Comparison of ENCODE assay signal across 37 cellular contexts in genomic region chr4:103936653-103937145, GRCh38.
"Had no signal": no experiment of that assay in that cellular context is flagged by ENCODE, and none has a peak within 500 bp of the region (broad histone marks: within the 10 kb centered on the region; RNA-seq: fewer than 3 reads in every experiment).

No MANE protein-coding gene starts in this region.

- H3K27ac ChIP-seq: adrenal gland, body of pancreas, brain microvascular endothelial cell, breast epithelium, VCaP had no signal

- H3K27me3 ChIP-seq: adrenal gland, body of pancreas, brain microvascular endothelial cell, breast epithelium had no signal

- H3K4me3 Mint-ChIP-seq: activated B cell treated with CpG ODN at 0.5 μM for 24 hours; activated CD4-positive, alpha-beta memory T cell treated with anti-CD3 and anti-CD28 coated beads for 36 hours; activated CD4-positive, alpha-beta T cell treated with anti-CD3 and anti-CD28 coated beads, Interleukin-2, amount 10 ng/mL, durations not matched to agents 24 days and 14 days; activated CD8-positive, alpha-beta T cell treated with anti-CD3 and anti-CD28 coated beads for 36 hours; activated naive CD4-positive, alpha-beta T cell treated with anti-CD3 and anti-CD28 coated beads for 36 hours; activated naive CD8-positive, alpha-beta T cell treated with anti-CD3 and anti-CD28 coated beads for 36 hours; activated T-cell treated with anti-CD3 and anti-CD28 coated beads, Interleukin-2, amount 50 U/mL, for 4 hours; activated T-cell treated with anti-CD3 and anti-CD28 coated beads, Interleukin-2, amount 50 U/mL, for 72 hours; activated T-helper 1 cell treated with anti-CD3 and anti-CD28 coated beads, Interleukin-12 subunit alpha, Interleukin-12 subunit beta, Interleukin-2, Interleukin-4 antibody, amounts not matched to agents 30 ng/mL and 10 ng/mL and 1 ng/mL, durations not matched to agents 14 hours and 24 hours and 36 hours; activated T-helper 17 cell treated with anti-CD3 and anti-CD28 coated beads, Interleukin-2, amount 50 U/mL, for 72 hours; T-helper 1 cell treated with Interleukin-12 subunit alpha and Interleukin-12 subunit beta and Interleukin-4 antibody, amounts not matched to agents 30 μg/mL and 1 μg/mL, for 36 hours; T-helper 2 cell treated with Interferon-gamma antibody and Interleukin-4, amounts not matched to agents 5 μg/mL and 100 μg/mL, for 36 hours had no signal

- ATAC-seq: activated CD8-positive, alpha-beta T cell treated with anti-CD3 and anti-CD28 coated beads for 36 hours; activated naive CD4-positive, alpha-beta T cell treated with anti-CD3 and anti-CD28 coated beads, Interleukin-2, amount 50 U/mL, for 72 hours; activated T-cell treated with anti-CD3 and anti-CD28 coated beads, Interleukin-2, amount 50 U/mL, for 4 hours; activated T-cell treated with anti-CD3 and anti-CD28 coated beads, Interleukin-2, amount 50 U/mL, for 72 hours; activated T-helper 17 cell treated with anti-CD3 and anti-CD28 coated beads, Interleukin-2, amount 50 U/mL, for 72 hours; body of pancreas had no signal

- FAIRE-seq: astrocyte, TTC549 had no signal

- H3K4me1 ChIP-seq: adrenal gland, body of pancreas, breast epithelium had no signal

- H3K27me3 Mint-ChIP-seq: activated B cell treated with CpG ODN at 0.5 μM for 24 hours; activated CD4-positive, alpha-beta memory T cell treated with anti-CD3 and anti-CD28 coated beads for 36 hours; activated CD4-positive, alpha-beta T cell treated with anti-CD3 and anti-CD28 coated beads, Interleukin-2, amount 10 ng/mL, durations not matched to agents 24 days and 14 days; activated CD8-positive, alpha-beta T cell treated with anti-CD3 and anti-CD28 coated beads for 36 hours; activated naive CD8-positive, alpha-beta T cell treated with anti-CD3 and anti-CD28 coated beads for 36 hours; activated T-helper 17 cell treated with anti-CD3 and anti-CD28 coated beads, Interleukin-2, amount 50 U/mL, for 72 hours had no signal

- H3K4me1 Mint-ChIP-seq: activated B cell treated with CpG ODN at 0.5 μM for 24 hours; activated CD4-positive, alpha-beta T cell treated with anti-CD3 and anti-CD28 coated beads, Interleukin-2, amount 10 ng/mL, durations not matched to agents 24 days and 14 days; activated naive CD8-positive, alpha-beta T cell treated with anti-CD3 and anti-CD28 coated beads for 36 hours; activated T-helper 17 cell treated with anti-CD3 and anti-CD28 coated beads, Interleukin-2, amount 50 U/mL, for 72 hours had no signal

- H3K27ac Mint-ChIP-seq: activated B cell treated with CpG ODN at 0.5 μM for 24 hours; activated CD4-positive, alpha-beta memory T cell treated with anti-CD3 and anti-CD28 coated beads for 36 hours; activated CD4-positive, alpha-beta T cell treated with anti-CD3 and anti-CD28 coated beads, Interleukin-2, amount 10 ng/mL, durations not matched to agents 24 days and 14 days; activated CD8-positive, alpha-beta T cell treated with anti-CD3 and anti-CD28 coated beads for 36 hours; activated naive CD4-positive, alpha-beta T cell treated with anti-CD3 and anti-CD28 coated beads for 36 hours; activated naive CD4-positive, alpha-beta T cell treated with anti-CD3 and anti-CD28 coated beads, Interleukin-2, amount 50 U/mL, for 72 hours; activated naive CD8-positive, alpha-beta T cell treated with anti-CD3 and anti-CD28 coated beads for 36 hours; activated T-cell treated with anti-CD3 and anti-CD28 coated beads, Interleukin-2, amount 50 U/mL, for 72 hours; activated T-helper 1 cell treated with anti-CD3 and anti-CD28 coated beads, Interleukin-12 subunit alpha, Interleukin-12 subunit beta, Interleukin-2, Interleukin-4 antibody, amounts not matched to agents 30 ng/mL and 10 ng/mL and 1 ng/mL, durations not matched to agents 14 hours and 24 hours and 36 hours; activated T-helper 17 cell treated with anti-CD3 and anti-CD28 coated beads, Interleukin-2, amount 50 U/mL, for 72 hours; T-helper 1 cell treated with Interleukin-12 subunit alpha and Interleukin-12 subunit beta and Interleukin-4 antibody, amounts not matched to agents 30 μg/mL and 1 μg/mL, for 36 hours; T-helper 2 cell treated with Interferon-gamma antibody and Interleukin-4, amounts not matched to agents 5 μg/mL and 100 μg/mL, for 36 hours had no signal

- H3K4me3 ChIP-seq: adrenal gland, body of pancreas, breast epithelium had no signal

- DNase-seq: activated B cell treated with CpG ODN at 0.5 μM for 24 hours; activated CD4-positive, alpha-beta memory T cell treated with anti-CD3 and anti-CD28 coated beads for 36 hours; activated CD4-positive, alpha-beta T cell treated with anti-CD3 and anti-CD28 coated beads for 4 hours; activated CD4-positive, alpha-beta T cell treated with anti-CD3 and anti-CD28 coated beads, Interleukin-2, amount 10 ng/mL, durations not matched to agents 24 days and 14 days; activated CD4-positive, alpha-beta T cell treated with anti-CD3 and anti-CD28 coated beads, Interleukin-2, amount 50 U/mL, for 1 hour; activated CD4-positive, alpha-beta T cell treated with anti-CD3 and anti-CD28 coated beads, Interleukin-2, amount 50 U/mL, for 4 hours; activated CD4-positive, CD25-positive, alpha-beta regulatory T cell treated with anti-CD3 and anti-CD28 coated beads, Interleukin-2, amount 50 U/mL, for 72 hours; activated CD8-positive, alpha-beta memory T cell treated with anti-CD3 and anti-CD28 coated beads, Interleukin-2, amount 50 U/mL, for 4 hours; activated CD8-positive, alpha-beta T cell treated with anti-CD3 and anti-CD28 coated beads for 36 hours; activated effector memory CD4-positive, alpha-beta T cell treated with anti-CD3 and anti-CD28 coated beads, Interleukin-2, amount 50 U/mL, for 16 hours; activated naive CD4-positive, alpha-beta T cell; activated naive CD4-positive, alpha-beta T cell treated with anti-CD3 and anti-CD28 coated beads for 36 hours; activated naive CD4-positive, alpha-beta T cell treated with anti-CD3 and anti-CD28 coated beads, Interleukin-2, amount 50 U/mL, for 16 hours; activated naive CD8-positive, alpha-beta T cell treated with anti-CD3 and anti-CD28 coated beads for 36 hours; activated T-cell treated with anti-CD3 and anti-CD28 coated beads for 4 hours; activated T-cell treated with anti-CD3 and anti-CD28 coated beads, Interleukin-2, amount 50 U/mL, for 1 hour; activated T-cell treated with anti-CD3 and anti-CD28 coated beads, Interleukin-2, amount 50 U/mL, for 4 hours; activated T-cell treated with anti-CD3 and anti-CD28 coated beads, Interleukin-2, amount 50 U/mL, for 72 hours; adrenal gland; amniotic stem cell; aorta; body of pancreas; brain microvascular endothelial cell; central memory CD4-positive, alpha-beta T cell; SW 1271; T-helper 1 cell; T-helper 2 cell; T-helper 9 cell had no signal

- H3K9me3 ChIP-seq: adrenal gland, body of pancreas had no signal

- H3K9me3 Mint-ChIP-seq: activated B cell treated with CpG ODN at 0.5 μM for 24 hours; activated CD4-positive, alpha-beta memory T cell treated with anti-CD3 and anti-CD28 coated beads for 36 hours; activated CD4-positive, alpha-beta T cell treated with anti-CD3 and anti-CD28 coated beads, Interleukin-2, amount 10 ng/mL, durations not matched to agents 24 days and 14 days; activated CD8-positive, alpha-beta T cell treated with anti-CD3 and anti-CD28 coated beads for 36 hours; activated naive CD4-positive, alpha-beta T cell treated with anti-CD3 and anti-CD28 coated beads for 36 hours; activated naive CD8-positive, alpha-beta T cell treated with anti-CD3 and anti-CD28 coated beads for 36 hours; activated T-cell treated with anti-CD3 and anti-CD28 coated beads, Interleukin-2, amount 50 U/mL, for 4 hours; activated T-cell treated with anti-CD3 and anti-CD28 coated beads, Interleukin-2, amount 50 U/mL, for 72 hours; activated T-helper 1 cell treated with anti-CD3 and anti-CD28 coated beads, Interleukin-12 subunit alpha, Interleukin-12 subunit beta, Interleukin-2, Interleukin-4 antibody, amounts not matched to agents 30 ng/mL and 10 ng/mL and 1 ng/mL, durations not matched to agents 14 hours and 24 hours and 36 hours; activated T-helper 17 cell treated with anti-CD3 and anti-CD28 coated beads, Interleukin-2, amount 50 U/mL, for 72 hours; T-helper 1 cell treated with Interleukin-12 subunit alpha and Interleukin-12 subunit beta and Interleukin-4 antibody, amounts not matched to agents 30 μg/mL and 1 μg/mL, for 36 hours; T-helper 2 cell treated with Interferon-gamma antibody and Interleukin-4, amounts not matched to agents 5 μg/mL and 100 μg/mL, for 36 hours had no signal

- H3K36me3 ChIP-seq: adrenal gland, brain microvascular endothelial cell, breast epithelium had no signal
